Comparison of ENCODE assay signal across 3 cellular contexts in genomic region chr11:114610984-114611944, GRCh38.
A peak's percentile ranks its signal among the peaks of the same experiment; 100 is the strongest.
TF ChIP-seq lines count a peak whose summit lies in the region.

No MANE protein-coding gene starts in this region.

TF ChIP-seq in IMR-90, 13 proteins besides CTCF, POLR2A, EP300 and RAD21:
- no peak for TF ChIP-seq MAFK (IDR thresholded peaks at IDR 0.05; ENCODE audit: low read depth, low read length)
- peak; percentile 43; the same call in 1 of the 2 replicates for TF ChIP-seq CEBPB (IDR thresholded peaks at IDR 0.05; ENCODE audit: low read depth, low read length)
TF ChIP-seq in IMR-90: peak in this region for 1.

TF ChIP-seq in H1, 55 proteins besides CTCF, POLR2A, EP300 and RAD21:
- TF ChIP-seq CEBPB (IDR thresholded peaks at IDR 0.05; ENCODE audit: low read depth, low read length) (peak; percentile 58), EZH2 (IDR thresholded peaks at IDR 0.05; ENCODE audit: low read depth, low read length, severe bottlenecking) (no peak)

TF ChIP-seq in liver, 16 proteins besides CTCF, POLR2A, EP300 and RAD21:
- TF ChIP-seq JUND (IDR thresholded peaks at IDR 0.05) (no peak), SP1 (IDR thresholded peaks at IDR 0.05) (no peak), HNF4G (IDR thresholded peaks at IDR 0.05) (no peak), FOXA2 (IDR thresholded peaks at IDR 0.05) (no peak), TAF1 (conservative IDR thresholded peaks at IDR 0.05) (no peak), FOXA1 (IDR thresholded peaks at IDR 0.05) (no peak), NR2F2 (IDR thresholded peaks at IDR 0.05) (no peak), RXRA (IDR thresholded peaks at IDR 0.05) (no peak), GABPA (IDR thresholded peaks at IDR 0.05 in 1 of 2, conservative IDR thresholded peaks at IDR 0.05 in 1 of 2) (no peak)
- TF ChIP-seq, protein P1, sequence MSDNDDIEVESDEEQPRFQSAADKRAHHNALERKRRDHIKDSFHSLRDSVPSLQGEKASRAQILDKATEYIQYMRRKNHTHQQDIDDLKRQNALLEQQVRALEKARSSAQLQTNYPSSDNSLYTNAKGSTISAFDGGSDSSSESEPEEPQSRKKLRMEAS (IDR thresholded peaks at IDR 0.05), result no peak
- TF ChIP-seq, protein P2, sequence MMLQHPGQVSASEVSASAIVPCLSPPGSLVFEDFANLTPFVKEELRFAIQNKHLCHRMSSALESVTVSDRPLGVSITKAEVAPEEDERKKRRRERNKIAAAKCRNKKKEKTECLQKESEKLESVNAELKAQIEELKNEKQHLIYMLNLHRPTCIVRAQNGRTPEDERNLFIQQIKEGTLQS (IDR thresholded peaks at IDR 0.05), result no peak
- TF ChIP-seq, protein P3, sequence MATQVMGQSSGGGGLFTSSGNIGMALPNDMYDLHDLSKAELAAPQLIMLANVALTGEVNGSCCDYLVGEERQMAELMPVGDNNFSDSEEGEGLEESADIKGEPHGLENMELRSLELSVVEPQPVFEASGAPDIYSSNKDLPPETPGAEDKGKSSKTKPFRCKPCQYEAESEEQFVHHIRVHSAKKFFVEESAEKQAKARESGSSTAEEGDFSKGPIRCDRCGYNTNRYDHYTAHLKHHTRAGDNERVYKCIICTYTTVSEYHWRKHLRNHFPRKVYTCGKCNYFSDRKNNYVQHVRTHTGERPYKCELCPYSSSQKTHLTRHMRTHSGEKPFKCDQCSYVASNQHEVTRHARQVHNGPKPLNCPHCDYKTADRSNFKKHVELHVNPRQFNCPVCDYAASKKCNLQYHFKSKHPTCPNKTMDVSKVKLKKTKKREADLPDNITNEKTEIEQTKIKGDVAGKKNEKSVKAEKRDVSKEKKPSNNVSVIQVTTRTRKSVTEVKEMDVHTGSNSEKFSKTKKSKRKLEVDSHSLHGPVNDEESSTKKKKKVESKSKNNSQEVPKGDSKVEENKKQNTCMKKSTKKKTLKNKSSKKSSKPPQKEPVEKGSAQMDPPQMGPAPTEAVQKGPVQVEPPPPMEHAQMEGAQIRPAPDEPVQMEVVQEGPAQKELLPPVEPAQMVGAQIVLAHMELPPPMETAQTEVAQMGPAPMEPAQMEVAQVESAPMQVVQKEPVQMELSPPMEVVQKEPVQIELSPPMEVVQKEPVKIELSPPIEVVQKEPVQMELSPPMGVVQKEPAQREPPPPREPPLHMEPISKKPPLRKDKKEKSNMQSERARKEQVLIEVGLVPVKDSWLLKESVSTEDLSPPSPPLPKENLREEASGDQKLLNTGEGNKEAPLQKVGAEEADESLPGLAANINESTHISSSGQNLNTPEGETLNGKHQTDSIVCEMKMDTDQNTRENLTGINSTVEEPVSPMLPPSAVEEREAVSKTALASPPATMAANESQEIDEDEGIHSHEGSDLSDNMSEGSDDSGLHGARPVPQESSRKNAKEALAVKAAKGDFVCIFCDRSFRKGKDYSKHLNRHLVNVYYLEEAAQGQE (IDR thresholded peaks at IDR 0.05), result no peak
